In the genomic region with DNA sequence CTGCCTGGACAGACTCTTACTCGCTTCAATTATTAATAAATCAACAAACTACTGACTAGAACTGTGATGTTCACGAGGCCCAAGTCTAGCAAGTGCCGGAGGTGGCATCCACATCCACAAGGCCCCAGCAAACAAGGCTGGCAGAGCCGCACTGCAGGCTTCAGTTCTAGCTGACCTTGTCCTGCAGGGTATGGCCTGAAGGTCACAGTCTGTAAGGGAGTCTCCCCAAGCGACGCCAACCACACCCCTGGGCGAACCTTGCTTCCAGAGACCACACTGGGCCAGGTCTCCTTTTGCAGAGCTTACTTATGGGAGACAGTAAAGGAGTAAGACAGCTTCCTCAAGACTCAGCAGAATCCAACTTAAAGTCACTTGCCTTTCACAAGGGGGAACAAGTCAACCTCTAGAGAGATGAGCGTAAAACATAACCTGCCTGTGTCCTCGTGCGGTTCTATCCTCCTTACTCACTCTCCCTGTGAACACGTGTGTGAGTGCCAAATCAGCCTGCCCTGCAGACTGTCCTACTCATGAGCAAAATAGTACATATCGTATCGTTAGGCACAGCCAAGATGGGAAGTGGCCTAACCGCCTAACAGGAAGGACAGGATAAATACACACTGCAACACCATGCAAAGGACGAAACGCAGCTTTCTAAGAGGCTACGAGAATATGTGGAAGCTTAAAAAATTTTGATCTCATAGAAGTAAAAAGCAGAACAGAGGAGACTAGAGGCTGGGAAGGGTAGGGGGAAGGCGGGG, we compare ENCODE assay signal across 8 cellular contexts. TPM values are rescaled to one million over a fixed set of nuclear protein-coding genes. Genes with fewer than 3 reads are reported as not detected.
DNase-seq lines count a peak whose midpoint lies in the region; ATAC-seq and TF ChIP-seq lines count a peak whose summit lies in the region.

No MANE protein-coding gene starts in this region.

- peaks cover 18% of the 10 kb centered on the region for H3K36me3 Mint-ChIP-seq in T-helper 2 cell treated with Interferon-gamma antibody and Interleukin-4, amounts not matched to agents 5 μg/mL and 100 μg/mL, for 36 hours (ENCODE audit: low read depth)

- TF ChIP-seq POLR2A in esophagus squamous epithelium (IDR thresholded peaks at IDR 0.05), result peak in 2 of 4 donors; percentile 23 to 25

- no peaks in the 10 kb centered on the region for H3K27me3 Mint-ChIP-seq in T-helper 2 cell treated with Interferon-gamma antibody and Interleukin-4, amounts not matched to agents 5 μg/mL and 100 μg/mL, for 36 hours (ENCODE audit: low read depth)

- H3K4me3 ChIP-seq in esophagus squamous epithelium, result no peak overlapping the region

- no peaks in the 10 kb centered on the region for H3K27me3 ChIP-seq in esophagus squamous epithelium

- H3K9me3 Mint-ChIP-seq in T-helper 2 cell treated with Interferon-gamma antibody and Interleukin-4, amounts not matched to agents 5 μg/mL and 100 μg/mL, for 36 hours, result no peaks in the 10 kb centered on the region

- peaks cover 0 to 12% (median 0%) of the 10 kb centered on the region in 3 donors for H3K36me3 ChIP-seq in esophagus squamous epithelium

- peak overlapping the region; percentile 17 for H3K4me3 Mint-ChIP-seq in T-helper 2 cell treated with Interferon-gamma antibody and Interleukin-4, amounts not matched to agents 5 μg/mL and 100 μg/mL, for 36 hours

- H3K4me1 Mint-ChIP-seq in T-helper 2 cell treated with Interferon-gamma antibody and Interleukin-4, amounts not matched to agents 5 μg/mL and 100 μg/mL, for 36 hours (ENCODE audit: low read depth), result peaks cover 65% of the 10 kb centered on the region

- peak overlapping the region; percentile 77 to 91 (median 90) for H3K27ac ChIP-seq in esophagus squamous epithelium

- DNase-seq in GF-D8 (lab: John Stamatoyannopoulos, UW) (peak; percentile 88), esophagus squamous epithelium (lab: John Stamatoyannopoulos, UW) (no peak), sciatic nerve (ENCODE audit: low spot score) (no peak), amniotic stem cell (lab: John Stamatoyannopoulos, UW) (no peak), foreskin melanocyte (no peak)
- DNase-seq in T-helper 2 cell treated with Interferon-gamma antibody and Interleukin-4, amounts not matched to agents 5 μg/mL and 100 μg/mL, for 36 hours (ENCODE audit: low spot score), result no peak

- peak overlapping the region; percentile 54 for H3K27ac Mint-ChIP-seq in T-helper 2 cell treated with Interferon-gamma antibody and Interleukin-4, amounts not matched to agents 5 μg/mL and 100 μg/mL, for 36 hours

- peaks cover 72 to 100% (median 83%) of the 10 kb centered on the region in 3 donors for H3K4me1 ChIP-seq in esophagus squamous epithelium

- intact Hi-C loops in esophagus squamous epithelium (cut with DNase I) (no loop called here), sciatic nerve (cut with DNase I) (no loop called here)

- ATAC-seq in sciatic nerve (peak; percentile 43), GM18520 (IDR thresholded peaks at IDR 0.05; ENCODE audit: unreplicated experiment) (no peak), HG02885 (IDR thresholded peaks at IDR 0.05; ENCODE audit: poor library complexity, unreplicated experiment) (no peak)

- no peak for TF ChIP-seq CTCF in esophagus squamous epithelium (IDR thresholded peaks at IDR 0.05)

- no peaks in the 10 kb centered on the region for H3K9me3 ChIP-seq in esophagus squamous epithelium

- WGBS in esophagus squamous epithelium, 2 donors, result 35 to 36% methylated on average over 13 to 15 of the region's 18 CpGs

RNA-seq across cellular contexts. Expression of a gene that starts 22.7 kb away (rescaled TPM):
- total RNA-seq in esophagus squamous epithelium, result 10 to 100 TPM; 27.4 to 54.2 (median 31.5) TPM
- total RNA-seq in sciatic nerve, result 48.0 TPM
